ENCODE assay signal across 15 cellular contexts in genomic region chr10:4595920-4596319, GRCh38.
"Had no signal": no experiment of that assay in that cellular context is flagged by ENCODE, and none has a peak within 500 bp of the region (broad histone marks: within the 10 kb centered on the region; RNA-seq: fewer than 3 reads in every experiment).

No MANE protein-coding gene starts in this region.

- ATAC-seq: activated CD4-positive, alpha-beta T cell treated with anti-CD3 and anti-CD28 coated beads for 36 hours; activated CD8-positive, alpha-beta T cell treated with anti-CD3 and anti-CD28 coated beads, Interleukin-2, amount 10 ng/mL, durations not matched to agents 7 days and 5 days; gastrocnemius medialis; upper lobe of right lung had no signal

- DNase-seq: activated CD4-positive, alpha-beta T cell treated with anti-CD3 and anti-CD28 coated beads for 36 hours; activated CD8-positive, alpha-beta memory T cell treated with anti-CD3 and anti-CD28 coated beads, Interleukin-2, amount 50 U/mL, for 48 hours; activated CD8-positive, alpha-beta T cell treated with anti-CD3 and anti-CD28 coated beads, Interleukin-2, amount 10 ng/mL, durations not matched to agents 7 days and 5 days; activated naive CD4-positive, alpha-beta T cell treated with Interleukin-2 at 50 U/mL for 16 hours; caudate nucleus; gastrocnemius medialis; kidney; left ventricle myocardium inferior; mesendoderm; ovary; stimulated activated CD4-positive, alpha-beta T cell treated with anti-CD3 and anti-CD28 coated beads, Interleukin-2, amount 100 ng/mL, for 48 hours; stimulated activated naive CD4-positive, alpha-beta T cell treated with Interleukin-2 at 50 U/mL for 16 hours; T-helper 1 cell; upper lobe of right lung; WERI-Rb-1 had no signal
